1 cellular context compared by ENCODE assay signal in the genomic region with DNA sequence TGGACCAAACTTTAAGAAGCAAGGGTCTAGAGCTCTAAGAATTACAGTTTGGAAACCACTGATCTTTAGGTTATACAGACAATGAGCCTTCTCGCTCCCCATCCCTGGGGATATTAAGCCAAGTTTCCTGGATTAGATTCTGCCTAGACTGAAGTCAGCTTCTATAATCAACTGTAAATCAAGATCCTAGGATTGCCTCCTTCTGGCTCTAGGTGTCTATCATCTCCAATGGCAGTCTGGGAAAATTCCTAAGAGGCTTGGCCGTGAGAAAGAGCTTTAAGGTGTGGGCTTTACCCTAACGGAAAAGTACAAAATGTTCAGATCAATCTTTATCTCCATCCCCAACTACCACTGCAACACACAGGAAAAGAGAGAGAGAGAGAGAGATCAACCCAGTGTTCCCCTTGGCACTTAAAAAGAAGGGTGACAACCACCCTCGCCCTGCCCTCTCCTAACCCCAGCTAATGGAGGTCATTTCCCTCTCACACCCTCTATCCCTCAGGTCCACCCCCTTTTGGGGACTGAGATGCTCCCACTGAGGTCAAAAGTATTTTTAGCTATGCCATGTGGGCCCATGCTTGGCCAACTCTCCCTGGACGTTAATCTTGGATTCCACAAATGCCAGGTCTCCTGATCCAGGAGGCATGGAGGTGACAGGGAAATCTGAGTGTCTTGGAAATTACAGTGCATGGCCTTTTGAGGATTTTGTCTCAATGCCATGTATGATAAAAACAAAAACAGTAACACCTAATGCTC.
TF ChIP-seq lines count a peak whose summit lies in the region.

No MANE protein-coding gene starts in this region.

TF ChIP-seq in HepG2, 621 proteins besides CTCF, POLR2A, EP300 and RAD21 (continued from another document):
- TF ChIP-seq, protein P1, sequence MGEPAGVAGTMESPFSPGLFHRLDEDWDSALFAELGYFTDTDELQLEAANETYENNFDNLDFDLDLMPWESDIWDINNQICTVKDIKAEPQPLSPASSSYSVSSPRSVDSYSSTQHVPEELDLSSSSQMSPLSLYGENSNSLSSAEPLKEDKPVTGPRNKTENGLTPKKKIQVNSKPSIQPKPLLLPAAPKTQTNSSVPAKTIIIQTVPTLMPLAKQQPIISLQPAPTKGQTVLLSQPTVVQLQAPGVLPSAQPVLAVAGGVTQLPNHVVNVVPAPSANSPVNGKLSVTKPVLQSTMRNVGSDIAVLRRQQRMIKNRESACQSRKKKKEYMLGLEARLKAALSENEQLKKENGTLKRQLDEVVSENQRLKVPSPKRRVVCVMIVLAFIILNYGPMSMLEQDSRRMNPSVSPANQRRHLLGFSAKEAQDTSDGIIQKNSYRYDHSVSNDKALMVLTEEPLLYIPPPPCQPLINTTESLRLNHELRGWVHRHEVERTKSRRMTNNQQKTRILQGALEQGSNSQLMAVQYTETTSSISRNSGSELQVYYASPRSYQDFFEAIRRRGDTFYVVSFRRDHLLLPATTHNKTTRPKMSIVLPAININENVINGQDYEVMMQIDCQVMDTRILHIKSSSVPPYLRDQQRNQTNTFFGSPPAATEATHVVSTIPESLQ (CRISPR knock-in tag; conservative IDR thresholded peaks at IDR 0.05), result no peak
- TF ChIP-seq FOSL2 (CRISPR knock-in tag; IDR thresholded peaks at IDR 0.05), result no peak
- no peak for TF ChIP-seq MED13 (CRISPR knock-in tag; IDR thresholded peaks at IDR 0.05)
- TF ChIP-seq, protein P2, sequence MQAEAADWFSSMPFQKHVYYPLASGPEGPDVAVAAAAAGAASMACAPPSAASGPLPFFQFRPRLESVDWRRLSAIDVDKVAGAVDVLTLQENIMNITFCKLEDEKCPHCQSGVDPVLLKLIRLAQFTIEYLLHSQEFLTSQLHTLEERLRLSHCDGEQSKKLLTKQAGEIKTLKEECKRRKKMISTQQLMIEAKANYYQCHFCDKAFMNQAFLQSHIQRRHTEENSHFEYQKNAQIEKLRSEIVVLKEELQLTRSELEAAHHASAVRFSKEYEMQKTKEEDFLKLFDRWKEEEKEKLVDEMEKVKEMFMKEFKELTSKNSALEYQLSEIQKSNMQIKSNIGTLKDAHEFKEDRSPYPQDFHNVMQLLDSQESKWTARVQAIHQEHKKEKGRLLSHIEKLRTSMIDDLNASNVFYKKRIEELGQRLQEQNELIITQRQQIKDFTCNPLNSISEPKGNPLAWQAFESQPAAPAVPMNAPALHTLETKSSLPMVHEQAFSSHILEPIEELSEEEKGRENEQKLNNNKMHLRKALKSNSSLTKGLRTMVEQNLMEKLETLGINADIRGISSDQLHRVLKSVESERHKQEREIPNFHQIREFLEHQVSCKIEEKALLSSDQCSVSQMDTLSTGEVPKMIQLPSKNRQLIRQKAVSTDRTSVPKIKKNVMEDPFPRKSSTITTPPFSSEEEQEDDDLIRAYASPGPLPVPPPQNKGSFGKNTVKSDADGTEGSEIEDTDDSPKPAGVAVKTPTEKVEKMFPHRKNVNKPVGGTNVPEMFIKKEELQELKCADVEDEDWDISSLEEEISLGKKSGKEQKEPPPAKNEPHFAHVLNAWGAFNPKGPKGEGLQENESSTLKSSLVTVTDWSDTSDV (CRISPR knock-in tag; IDR thresholded peaks at IDR 0.05), result no peak
TF ChIP-seq in HepG2: peak in this region for 0.
